In the genomic region with DNA sequence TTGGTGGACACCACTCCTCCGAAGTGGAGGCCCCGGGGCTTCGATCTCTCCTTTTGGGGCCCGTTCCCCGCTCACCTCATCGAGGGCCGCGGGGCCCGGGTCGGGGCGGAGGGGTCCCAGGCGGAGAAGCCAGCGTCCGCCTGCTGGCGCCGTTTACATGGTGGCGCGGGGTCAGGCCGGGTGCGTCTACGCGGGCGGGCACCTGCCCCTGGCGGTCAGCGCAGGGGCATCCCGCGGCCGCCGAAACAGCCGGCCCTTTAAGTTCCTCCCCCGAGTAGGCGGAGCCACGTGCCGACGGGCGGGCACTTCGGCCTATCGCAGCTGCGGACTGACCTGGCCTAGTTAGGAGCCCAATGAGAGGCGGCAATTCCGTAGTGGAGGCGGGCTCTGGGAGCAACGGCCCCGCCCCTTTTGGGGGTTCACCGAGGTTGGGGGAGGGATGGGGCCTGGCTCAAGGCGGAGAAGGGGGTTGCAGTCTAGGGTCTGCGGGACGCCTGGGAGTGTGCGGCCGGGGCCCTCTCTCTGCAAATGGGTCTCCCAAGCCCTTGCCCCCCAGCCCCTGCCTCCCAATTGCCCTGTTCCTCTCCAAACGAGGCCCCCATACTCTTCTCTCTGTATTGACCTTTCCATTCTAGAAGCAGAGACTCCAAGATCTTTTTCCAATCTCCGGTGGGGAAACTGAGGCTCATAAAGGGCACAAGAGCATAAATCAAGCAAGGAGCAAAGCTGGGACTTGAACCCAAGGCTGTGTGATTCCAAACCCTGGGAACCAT, we compare ENCODE assay signal across 8 cellular contexts. TPM values are rescaled to one million over a fixed set of nuclear protein-coding genes. Genes with fewer than 3 reads are reported as not detected.
DNase-seq lines count a peak whose midpoint lies in the region; ATAC-seq, FAIRE-seq and TF ChIP-seq lines count a peak whose summit lies in the region.

A gene with protein sequence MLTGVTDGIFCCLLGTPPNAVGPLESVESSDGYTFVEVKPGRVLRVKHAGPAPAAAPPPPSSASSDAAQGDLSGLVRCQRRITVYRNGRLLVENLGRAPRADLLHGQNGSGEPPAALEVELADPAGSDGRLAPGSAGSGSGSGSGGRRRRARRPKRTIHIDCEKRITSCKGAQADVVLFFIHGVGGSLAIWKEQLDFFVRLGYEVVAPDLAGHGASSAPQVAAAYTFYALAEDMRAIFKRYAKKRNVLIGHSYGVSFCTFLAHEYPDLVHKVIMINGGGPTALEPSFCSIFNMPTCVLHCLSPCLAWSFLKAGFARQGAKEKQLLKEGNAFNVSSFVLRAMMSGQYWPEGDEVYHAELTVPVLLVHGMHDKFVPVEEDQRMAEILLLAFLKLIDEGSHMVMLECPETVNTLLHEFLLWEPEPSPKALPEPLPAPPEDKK (minus strand): TSS at position 259 of the 773 bp plus-strand sequence. CDS start 1,809 bp downstream, outside the sequence.

- H3K27ac ChIP-seq in A673 (ENCODE audit: low read depth, low read length, poor library complexity, severe bottlenecking) (peak within 1 kb of the TSS; percentile 85), small intestine (ENCODE audit: low read depth in 1 of 2, low read length in 1 of 2) (peak within 1 kb of the TSS in 1 of 2 donors; percentile 40)

- ATAC-seq in GM18520 (IDR thresholded peaks at IDR 0.05; ENCODE audit: unreplicated experiment) (peak; percentile 37), HG03095 (IDR thresholded peaks at IDR 0.05; ENCODE audit: unreplicated experiment) (peak; percentile 61)

- H3K9me3 ChIP-seq in A673 (ENCODE audit: low read depth, low read length, poor library complexity, severe bottlenecking), result no peaks in the 10 kb centered on the region
- no peaks in the 10 kb centered on the region for H3K9me3 ChIP-seq in small intestine (ENCODE audit: control insufficient read depth, low read depth)

- POLR2A ChIA-PET in A673 (lab: Charles Lee; ENCODE audit: low non-redundant PET), result interaction anchor here (0.7 kb wide), 1 partner anchor 1165 kb away, joined by 4 read pairs; no protein-coding TSS in a partner anchor

- WGBS in small intestine, 3 donors, result 2 to 3% (median 2%) methylated on average over 41 to 52 of the region's 52 CpGs

- CTCF ChIA-PET in A673 (lab: Charles Lee), result no interaction called here

- H3K36me3 ChIP-seq in A673 (ENCODE audit: insufficient read depth, low read length, poor library complexity, severe bottlenecking), result peaks cover 4% of the 10 kb centered on the region
- no peaks in the 10 kb centered on the region for H3K36me3 ChIP-seq in bronchial epithelial cell (ENCODE audit: control insufficient read depth, insufficient read depth, low read length)
- no peaks in the 10 kb centered on the region for H3K36me3 ChIP-seq in small intestine (ENCODE audit: control insufficient read depth in 2 of 2, insufficient read depth in 2 of 2, low read length in 2 of 2)

- TF ChIP-seq CTCF in A673 (conservative IDR thresholded peaks at IDR 0.05; ENCODE audit: low read depth, low read length) (0 out of 2 replicates have a peak, but pooled peaks have one; percentile 34), WI38 (IDR thresholded peaks at IDR 0.05; ENCODE audit: low read depth, low read length) (no peak; the same call in 1 of the 2 replicates), bronchial epithelial cell (IDR thresholded peaks at IDR 0.05; ENCODE audit: insufficient read depth, low read length, severe bottlenecking) (peak; percentile 55)

- H3K4me1 ChIP-seq in A673 (ENCODE audit: insufficient read depth, low read length, poor library complexity, severe bottlenecking), result peaks cover 19% of the 10 kb centered on the region
- peaks cover 5 to 7% of the 10 kb centered on the region in 2 donors for H3K4me1 ChIP-seq in small intestine (ENCODE audit: control insufficient read depth in 2 of 2, insufficient read depth in 1 of 2, low read depth in 1 of 2, low read length in 1 of 2)

- H3K27me3 ChIP-seq in A673 (replicated peaks; ENCODE audit: insufficient read depth, low read depth, low read length, poor library complexity), result no peaks in the 10 kb centered on the region
- H3K27me3 ChIP-seq in bronchial epithelial cell (ENCODE audit: control insufficient read depth, insufficient read depth, low read length), result no peaks in the 10 kb centered on the region
- H3K27me3 ChIP-seq in small intestine (ENCODE audit: control insufficient read depth in 2 of 2, insufficient read depth in 2 of 2, low read length in 2 of 2), result no peaks in the 10 kb centered on the region

- H3K4me3 ChIP-seq in A673 (ENCODE audit: low read depth, low read length, poor library complexity, severe bottlenecking) (peak within 1 kb of the TSS; percentile 86), WI38 (ENCODE audit: low read depth, low read length) (peak within 1 kb of the TSS; percentile 69), bronchial epithelial cell (ENCODE audit: low read depth, low read length) (peak within 1 kb of the TSS; percentile 70), small intestine (ENCODE audit: low read depth in 1 of 2, low read length in 2 of 2) (peak within 1 kb of the TSS; percentile 54 to 60)

- intact Hi-C loops in A673 (cut with micrococcal nuclease; ENCODE audit: unreplicated experiment), result no loop called here

- DNase-seq in A673 (ENCODE audit: low spot score), result peak; percentile 96
- peak; percentile 86 for DNase-seq in NCI-H2171 (lab: John Stamatoyannopoulos, UW)
- DNase-seq in bronchial epithelial cell (ENCODE audit: low read depth), result peak; percentile 81
- DNase-seq in iPS-NIHi7 (ENCODE audit: extremely low spot score), result peak; percentile 91
- DNase-seq in small intestine, result peak; percentile 92

- FAIRE-seq in bronchial epithelial cell (lab: Jason Lieb, UNC) (no peak), small intestine (lab: Jason Lieb, UNC) (no peak)

- BruUV-seq in A673 (replicated peaks; lab: Mats Ljungman, UMichigan), result no TSS peak

RNA-seq across cellular contexts. Expression of the gene that starts here (rescaled TPM):
- total RNA-seq in A673 (2021) (11.0 and 16.8 TPM in 2 replicates), bronchial epithelial cell (6.1 and 9.9 TPM in 2 replicates)
- 1 to 10 TPM; 2.2 to 5.1 (median 3.5) TPM for polyA plus RNA-seq in small intestine
